Comparison of ENCODE assay signal across 1 cellular context in the genomic region with DNA sequence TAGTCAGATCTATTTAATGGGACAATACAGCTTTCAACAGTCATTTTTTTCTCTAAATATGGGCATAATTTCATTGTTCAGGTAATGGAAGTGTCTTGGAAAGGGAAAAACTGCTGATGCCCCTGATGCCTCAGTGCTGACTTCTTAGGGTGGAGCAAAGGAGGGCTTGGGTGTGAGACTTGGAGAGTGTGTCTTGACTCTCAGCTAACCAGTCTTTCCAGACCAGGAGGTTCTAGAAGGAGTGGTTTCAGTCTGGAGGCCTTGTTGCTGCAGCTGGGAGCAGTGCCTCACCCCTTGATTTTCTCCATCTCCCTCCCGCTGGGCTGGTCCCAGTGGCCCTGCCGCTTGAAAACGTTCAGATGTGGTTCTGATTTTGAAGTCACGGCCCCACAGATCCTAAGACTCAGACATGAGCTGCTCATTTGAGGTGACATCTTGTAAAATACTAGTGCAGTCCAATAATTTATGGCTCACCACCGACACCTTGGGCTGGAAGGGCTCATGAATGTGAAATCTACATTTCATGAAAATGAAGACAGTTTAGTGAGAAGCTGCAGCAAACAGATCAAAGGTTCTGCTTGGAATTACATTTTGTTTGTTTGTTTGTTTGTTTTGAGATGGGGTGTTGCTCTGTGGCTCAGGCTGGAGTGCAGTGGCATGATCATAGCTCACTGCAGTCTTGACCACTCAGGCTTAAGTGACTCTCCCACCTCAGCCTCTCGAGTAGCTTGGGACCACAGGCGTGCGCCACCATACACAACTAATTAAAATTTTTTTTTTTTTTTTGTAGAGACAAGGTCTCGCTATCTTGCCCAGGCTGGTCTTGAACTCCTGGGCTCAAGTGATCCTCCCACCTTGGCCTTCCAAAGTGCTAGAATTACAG.
A peak's percentile ranks its signal among the peaks of the same experiment; 100 is the strongest.
TF ChIP-seq lines count a peak whose summit lies in the region.

No MANE protein-coding gene starts in this region.

TF ChIP-seq in HepG2, 621 proteins besides CTCF, POLR2A, EP300 and RAD21:
- TF ChIP-seq HMGXB3 (CRISPR knock-in tag; IDR thresholded peaks at IDR 0.05; ENCODE audit: borderline replicate concordance) (0 out of 2 replicates have a peak, but pooled peaks have one; percentile 33), RBFOX2 (IDR thresholded peaks at IDR 0.05; ENCODE audit: low read depth, low read length) (peak; percentile 54; the same call in 1 of the 2 replicates), PAF1 (CRISPR knock-in tag; IDR thresholded peaks at IDR 0.05) (peak; percentile 35; the same call in 1 of the 2 replicates), POGZ (CRISPR knock-in tag; IDR thresholded peaks at IDR 0.05) (0 out of 2 replicates have a peak, but pooled peaks have one; percentile 20), ZNF317 (CRISPR knock-in tag; IDR thresholded peaks at IDR 0.05) (0 out of 2 replicates have a peak, but pooled peaks have one; percentile 28), ZNF280D (CRISPR knock-in tag; IDR thresholded peaks at IDR 0.05) (no peak), ZNF543 (CRISPR knock-in tag; IDR thresholded peaks at IDR 0.05) (peak; percentile 70; the same call in 1 of the 2 replicates), ZKSCAN5 (CRISPR knock-in tag; IDR thresholded peaks at IDR 0.05) (no peak), ZBTB38 (CRISPR knock-in tag; IDR thresholded peaks at IDR 0.05) (peak; percentile 68; the same call in 1 of the 2 replicates), ZNF576 (CRISPR knock-in tag; IDR thresholded peaks at IDR 0.05) (0 out of 2 replicates have a peak, but pooled peaks have one; percentile 40), ASH2L (IDR thresholded peaks at IDR 0.05; ENCODE audit: insufficient read length, low read depth, low read length) (no peak), ZNF18 (CRISPR knock-in tag; IDR thresholded peaks at IDR 0.05; ENCODE audit: insufficient replicate concordance) (peak; percentile 45), KLF16 (CRISPR knock-in tag; IDR thresholded peaks at IDR 0.05) (peak in 1 of 2 experiments; percentile 25; a peak in 1 of 4 replicates), TEAD3 (CRISPR knock-in tag; optimal IDR thresholded peaks at IDR 0.05; ENCODE audit: borderline replicate concordance) (peak; percentile 14), ZMYM3 (CRISPR knock-in tag; IDR thresholded peaks at IDR 0.05) (0 out of 2 replicates have a peak, but pooled peaks have one; percentile 28), RXRA (CRISPR knock-in tag; IDR thresholded peaks at IDR 0.05) (no peak), SMC3 (IDR thresholded peaks at IDR 0.05; ENCODE audit: low read length) (no peak), ZNF460 (CRISPR knock-in tag; IDR thresholded peaks at IDR 0.05; ENCODE audit: borderline replicate concordance) (peak; percentile 79; the same call in 1 of the 2 replicates), ZBTB3 (CRISPR knock-in tag; IDR thresholded peaks at IDR 0.05; ENCODE audit: borderline replicate concordance, low read depth) (0 out of 2 replicates have a peak, but pooled peaks have one; percentile 9), ZNF256 (CRISPR knock-in tag; conservative IDR thresholded peaks at IDR 0.05) (no peak), FOXP1 (IDR thresholded peaks at IDR 0.05) (no peak), FOXP1 (CRISPR knock-in tag; IDR thresholded peaks at IDR 0.05) (0 out of 2 replicates have a peak, but pooled peaks have one; percentile 15), ZNF691 (CRISPR knock-in tag; IDR thresholded peaks at IDR 0.05; ENCODE audit: borderline replicate concordance, low read depth) (peak; percentile 0; the same call in 1 of the 2 replicates), PHF21A (CRISPR knock-in tag; IDR thresholded peaks at IDR 0.05) (0 out of 2 replicates have a peak, but pooled peaks have one; percentile 20), TSC22D2 (CRISPR knock-in tag; IDR thresholded peaks at IDR 0.05; ENCODE audit: borderline replicate concordance) (0 out of 2 replicates have a peak, but pooled peaks have one; percentile 15), ZBTB26 (CRISPR knock-in tag; IDR thresholded peaks at IDR 0.05; ENCODE audit: borderline replicate concordance) (0 out of 2 replicates have a peak, but pooled peaks have one; percentile 7), SNAPC2 (CRISPR knock-in tag; IDR thresholded peaks at IDR 0.05) (0 out of 2 replicates have a peak, but pooled peaks have one; percentile 35), POLR2G (IDR thresholded peaks at IDR 0.05; ENCODE audit: low read depth, low read length) (peak; percentile 35)
- TF ChIP-seq, protein P1, sequence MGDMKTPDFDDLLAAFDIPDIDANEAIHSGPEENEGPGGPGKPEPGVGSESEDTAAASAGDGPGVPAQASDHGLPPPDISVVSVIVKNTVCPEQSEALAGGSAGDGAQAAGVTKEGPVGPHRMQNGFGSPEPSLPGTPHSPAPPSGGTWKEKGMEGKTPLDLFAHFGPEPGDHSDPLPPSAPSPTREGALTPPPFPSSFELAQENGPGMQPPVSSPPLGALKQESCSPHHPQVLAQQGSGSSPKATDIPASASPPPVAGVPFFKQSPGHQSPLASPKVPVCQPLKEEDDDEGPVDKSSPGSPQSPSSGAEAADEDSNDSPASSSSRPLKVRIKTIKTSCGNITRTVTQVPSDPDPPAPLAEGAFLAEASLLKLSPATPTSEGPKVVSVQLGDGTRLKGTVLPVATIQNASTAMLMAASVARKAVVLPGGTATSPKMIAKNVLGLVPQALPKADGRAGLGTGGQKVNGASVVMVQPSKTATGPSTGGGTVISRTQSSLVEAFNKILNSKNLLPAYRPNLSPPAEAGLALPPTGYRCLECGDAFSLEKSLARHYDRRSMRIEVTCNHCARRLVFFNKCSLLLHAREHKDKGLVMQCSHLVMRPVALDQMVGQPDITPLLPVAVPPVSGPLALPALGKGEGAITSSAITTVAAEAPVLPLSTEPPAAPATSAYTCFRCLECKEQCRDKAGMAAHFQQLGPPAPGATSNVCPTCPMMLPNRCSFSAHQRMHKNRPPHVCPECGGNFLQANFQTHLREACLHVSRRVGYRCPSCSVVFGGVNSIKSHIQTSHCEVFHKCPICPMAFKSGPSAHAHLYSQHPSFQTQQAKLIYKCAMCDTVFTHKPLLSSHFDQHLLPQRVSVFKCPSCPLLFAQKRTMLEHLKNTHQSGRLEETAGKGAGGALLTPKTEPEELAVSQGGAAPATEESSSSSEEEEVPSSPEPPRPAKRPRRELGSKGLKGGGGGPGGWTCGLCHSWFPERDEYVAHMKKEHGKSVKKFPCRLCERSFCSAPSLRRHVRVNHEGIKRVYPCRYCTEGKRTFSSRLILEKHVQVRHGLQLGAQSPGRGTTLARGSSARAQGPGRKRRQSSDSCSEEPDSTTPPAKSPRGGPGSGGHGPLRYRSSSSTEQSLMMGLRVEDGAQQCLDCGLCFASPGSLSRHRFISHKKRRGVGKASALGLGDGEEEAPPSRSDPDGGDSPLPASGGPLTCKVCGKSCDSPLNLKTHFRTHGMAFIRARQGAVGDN (CRISPR knock-in tag; IDR thresholded peaks at IDR 0.05): peak; percentile 27; the same call in 1 of the 2 replicates
